ENCODE assay signal across 1 cellular context in the genomic region with DNA sequence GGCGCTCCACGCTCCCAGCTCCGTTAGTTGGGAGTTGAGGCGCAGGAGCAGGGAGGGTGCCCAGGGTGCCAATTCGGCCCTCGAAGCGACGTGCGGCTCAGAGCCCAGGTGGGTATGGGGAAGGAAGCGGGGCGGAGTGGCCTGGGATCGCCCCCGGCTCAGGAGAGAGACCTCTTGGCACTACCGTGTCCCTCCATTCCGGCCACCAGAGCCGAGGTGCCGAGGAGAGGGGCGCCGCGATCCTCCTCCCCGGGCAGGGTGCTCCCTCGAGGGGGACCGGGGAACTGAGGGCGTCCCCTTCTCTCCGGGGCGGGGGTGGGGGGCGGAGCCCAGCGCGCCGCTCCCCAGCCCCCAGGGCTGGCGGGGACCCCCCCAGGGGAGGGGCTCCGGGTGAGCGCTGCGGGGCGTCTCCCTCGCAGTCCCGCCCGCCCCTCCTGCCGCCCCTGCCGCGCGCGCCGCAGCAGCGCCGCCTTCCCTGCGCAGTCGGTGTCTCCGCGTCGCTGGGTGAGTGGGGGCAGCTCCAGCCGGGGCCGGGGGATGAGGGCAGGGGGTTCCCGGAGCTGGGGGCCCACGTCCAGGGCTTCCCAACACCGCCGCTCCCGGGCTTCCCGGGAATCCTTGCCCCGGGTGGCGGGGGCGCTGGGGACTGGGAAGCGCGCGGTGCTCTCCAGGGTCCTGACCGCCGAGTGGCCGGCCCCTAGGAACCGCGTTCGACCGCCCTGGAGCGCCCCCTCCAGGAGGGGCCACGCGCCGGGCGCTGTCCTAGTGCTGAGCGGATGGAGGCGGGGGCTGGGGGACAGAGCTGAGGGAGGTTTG.
TF ChIP-seq lines count a peak whose summit lies in the region.

TSS of gene HPCA (plus strand) at position 480 of the 816 bp plus-strand sequence. CDS start 2,408 bp downstream, outside the sequence.

TF ChIP-seq in K562, 482 proteins besides CTCF, POLR2A, EP300 and RAD21 (continued from another document and continues in another):
- TF ChIP-seq RREB1 (CRISPR knock-in tag; IDR thresholded peaks at IDR 0.05) = 0 out of 2 replicates have a peak, but pooled peaks have one; percentile 20
- no peak for TF ChIP-seq MEIS2 (IDR thresholded peaks at IDR 0.05; ENCODE audit: partially characterized antibody)
- TF ChIP-seq, protein P1, sequence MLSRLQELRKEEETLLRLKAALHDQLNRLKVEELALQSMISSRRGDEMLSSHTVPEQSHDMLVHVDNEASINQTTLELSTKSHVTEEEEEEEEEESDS (CRISPR knock-in tag; IDR thresholded peaks at IDR 0.05) = no peak
- no peak for TF ChIP-seq BCOR (IDR thresholded peaks at IDR 0.05)
- peak; percentile 88 for TF ChIP-seq ZNF175 (CRISPR knock-in tag; IDR thresholded peaks at IDR 0.05; ENCODE audit: low read depth)
- no peak for TF ChIP-seq FOXK2 (conservative IDR thresholded peaks at IDR 0.05 in 1 of 2, IDR thresholded peaks at IDR 0.05 in 1 of 2; ENCODE audit: low read depth in 2 of 2)
- no peak for TF ChIP-seq CCAR2 (IDR thresholded peaks at IDR 0.05; ENCODE audit: low read depth, low read length)
- TF ChIP-seq GATAD2B (IDR thresholded peaks at IDR 0.05; ENCODE audit: borderline replicate concordance) = no peak; the same call in 1 of the 2 replicates
- no peak for TF ChIP-seq C11orf30 (IDR thresholded peaks at IDR 0.05; ENCODE audit: low read depth)
- TF ChIP-seq SNIP1 (IDR thresholded peaks at IDR 0.05; ENCODE audit: low read depth) = no peak
- TF ChIP-seq AFF4 (CRISPR knock-in tag; IDR thresholded peaks at IDR 0.05) = peak; percentile 100
- TF ChIP-seq NONO (IDR thresholded peaks at IDR 0.05; ENCODE audit: low read depth in 2 of 2, low read length in 1 of 2) = peak in 1 of 2 experiments; percentile 46; a peak in 1 of 4 replicates
- TF ChIP-seq, protein P2, sequence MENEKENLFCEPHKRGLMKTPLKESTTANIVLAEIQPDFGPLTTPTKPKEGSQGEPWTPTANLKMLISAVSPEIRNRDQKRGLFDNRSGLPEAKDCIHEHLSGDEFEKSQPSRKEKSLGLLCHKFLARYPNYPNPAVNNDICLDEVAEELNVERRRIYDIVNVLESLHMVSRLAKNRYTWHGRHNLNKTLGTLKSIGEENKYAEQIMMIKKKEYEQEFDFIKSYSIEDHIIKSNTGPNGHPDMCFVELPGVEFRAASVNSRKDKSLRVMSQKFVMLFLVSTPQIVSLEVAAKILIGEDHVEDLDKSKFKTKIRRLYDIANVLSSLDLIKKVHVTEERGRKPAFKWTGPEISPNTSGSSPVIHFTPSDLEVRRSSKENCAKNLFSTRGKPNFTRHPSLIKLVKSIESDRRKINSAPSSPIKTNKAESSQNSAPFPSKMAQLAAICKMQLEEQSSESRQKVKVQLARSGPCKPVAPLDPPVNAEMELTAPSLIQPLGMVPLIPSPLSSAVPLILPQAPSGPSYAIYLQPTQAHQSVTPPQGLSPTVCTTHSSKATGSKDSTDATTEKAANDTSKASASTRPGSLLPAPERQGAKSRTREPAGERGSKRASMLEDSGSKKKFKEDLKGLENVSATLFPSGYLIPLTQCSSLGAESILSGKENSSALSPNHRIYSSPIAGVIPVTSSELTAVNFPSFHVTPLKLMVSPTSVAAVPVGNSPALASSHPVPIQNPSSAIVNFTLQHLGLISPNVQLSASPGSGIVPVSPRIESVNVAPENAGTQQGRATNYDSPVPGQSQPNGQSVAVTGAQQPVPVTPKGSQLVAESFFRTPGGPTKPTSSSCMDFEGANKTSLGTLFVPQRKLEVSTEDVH (IDR thresholded peaks at IDR 0.05; ENCODE audit: low read depth, partially characterized antibody) = no peak
- no peak for TF ChIP-seq ZNF695 (CRISPR knock-in tag; IDR thresholded peaks at IDR 0.05)
- peak; percentile 44 for TF ChIP-seq JUND (IDR thresholded peaks at IDR 0.05; ENCODE audit: borderline replicate concordance, low read depth, low read length)
- no peak; the same call in 2 of the 3 replicates for TF ChIP-seq JUND (tag; IDR thresholded peaks at IDR 0.05; ENCODE audit: borderline replicate concordance, low read depth, low read length)
- peak; percentile 37; the same call in 1 of the 2 replicates for TF ChIP-seq ZNF23 (CRISPR knock-in tag; IDR thresholded peaks at IDR 0.05)
- TF ChIP-seq PHF8 (IDR thresholded peaks at IDR 0.05; ENCODE audit: borderline replicate concordance, low read length) = no peak
- TF ChIP-seq, protein P3, sequence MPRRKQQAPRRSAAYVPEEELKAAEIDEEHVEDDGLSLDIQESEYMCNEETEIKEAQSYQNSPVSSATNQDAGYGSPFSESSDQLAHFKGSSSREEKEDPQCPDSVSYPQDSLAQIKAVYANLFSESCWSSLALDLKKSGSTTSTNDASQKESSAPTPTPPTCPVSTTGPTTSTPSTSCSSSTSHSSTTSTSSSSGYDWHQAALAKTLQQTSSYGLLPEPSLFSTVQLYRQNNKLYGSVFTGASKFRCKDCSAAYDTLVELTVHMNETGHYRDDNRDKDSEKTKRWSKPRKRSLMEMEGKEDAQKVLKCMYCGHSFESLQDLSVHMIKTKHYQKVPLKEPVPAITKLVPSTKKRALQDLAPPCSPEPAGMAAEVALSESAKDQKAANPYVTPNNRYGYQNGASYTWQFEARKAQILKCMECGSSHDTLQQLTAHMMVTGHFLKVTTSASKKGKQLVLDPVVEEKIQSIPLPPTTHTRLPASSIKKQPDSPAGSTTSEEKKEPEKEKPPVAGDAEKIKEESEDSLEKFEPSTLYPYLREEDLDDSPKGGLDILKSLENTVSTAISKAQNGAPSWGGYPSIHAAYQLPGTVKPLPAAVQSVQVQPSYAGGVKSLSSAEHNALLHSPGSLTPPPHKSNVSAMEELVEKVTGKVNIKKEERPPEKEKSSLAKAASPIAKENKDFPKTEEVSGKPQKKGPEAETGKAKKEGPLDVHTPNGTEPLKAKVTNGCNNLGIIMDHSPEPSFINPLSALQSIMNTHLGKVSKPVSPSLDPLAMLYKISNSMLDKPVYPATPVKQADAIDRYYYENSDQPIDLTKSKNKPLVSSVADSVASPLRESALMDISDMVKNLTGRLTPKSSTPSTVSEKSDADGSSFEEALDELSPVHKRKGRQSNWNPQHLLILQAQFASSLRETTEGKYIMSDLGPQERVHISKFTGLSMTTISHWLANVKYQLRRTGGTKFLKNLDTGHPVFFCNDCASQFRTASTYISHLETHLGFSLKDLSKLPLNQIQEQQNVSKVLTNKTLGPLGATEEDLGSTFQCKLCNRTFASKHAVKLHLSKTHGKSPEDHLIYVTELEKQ (CRISPR knock-in tag; IDR thresholded peaks at IDR 0.05) = 0 out of 2 replicates have a peak, but pooled peaks have one; percentile 23
- peak; percentile 88 for TF ChIP-seq ZNF584 (CRISPR knock-in tag; IDR thresholded peaks at IDR 0.05; ENCODE audit: low read depth)
- no peak for TF ChIP-seq TAF9B (IDR thresholded peaks at IDR 0.05; ENCODE audit: partially characterized antibody)
- peak; percentile 64 for TF ChIP-seq CCNT2 (IDR thresholded peaks at IDR 0.05; ENCODE audit: borderline replicate concordance, extremely low read depth, insufficient read length, low read depth, low read length)
- TF ChIP-seq ZNF384 (IDR thresholded peaks at IDR 0.05; ENCODE audit: low read depth, low read length) = no peak
- TF ChIP-seq ZNF41 (CRISPR knock-in tag; conservative IDR thresholded peaks at IDR 0.05) = 0 out of 2 replicates have a peak, but pooled peaks have one; percentile 54
- TF ChIP-seq E2F6 (IDR thresholded peaks at IDR 0.05; ENCODE audit: borderline replicate concordance in 1 of 2, extremely low read depth in 1 of 2, insufficient read depth in 1 of 2, insufficient read length in 1 of 2, low read depth in 1 of 2, low read length in 1 of 2, poor library complexity in 1 of 2, severe bottlenecking in 1 of 2) = peak in 1 of 2 experiments; percentile 45
- no peak for TF ChIP-seq HDAC6 (IDR thresholded peaks at IDR 0.05; ENCODE audit: low read depth, low read length)
- peak; percentile 87 for TF ChIP-seq CREM (IDR thresholded peaks at IDR 0.05; ENCODE audit: low read depth)
- TF ChIP-seq ZBTB12 (CRISPR knock-in tag; IDR thresholded peaks at IDR 0.05) = no peak; the same call in 1 of the 2 replicates
- TF ChIP-seq ZBTB8A (IDR thresholded peaks at IDR 0.05; ENCODE audit: partially characterized antibody) = no peak
- no peak for TF ChIP-seq ZNF3 (CRISPR knock-in tag; IDR thresholded peaks at IDR 0.05)
- no peak for TF ChIP-seq BMI1 (IDR thresholded peaks at IDR 0.05; ENCODE audit: low read length)
- peak; percentile 56; the same call in 1 of the 2 replicates for TF ChIP-seq CREB1 (IDR thresholded peaks at IDR 0.05)
- peak; percentile 92 for TF ChIP-seq CREB1 (CRISPR knock-in tag; IDR thresholded peaks at IDR 0.05)
- TF ChIP-seq, protein P4, sequence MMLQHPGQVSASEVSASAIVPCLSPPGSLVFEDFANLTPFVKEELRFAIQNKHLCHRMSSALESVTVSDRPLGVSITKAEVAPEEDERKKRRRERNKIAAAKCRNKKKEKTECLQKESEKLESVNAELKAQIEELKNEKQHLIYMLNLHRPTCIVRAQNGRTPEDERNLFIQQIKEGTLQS (IDR thresholded peaks at IDR 0.05) = no peak
- TF ChIP-seq, protein P4 (CRISPR knock-in tag; conservative IDR thresholded peaks at IDR 0.05) = peak; percentile 94
- TF ChIP-seq TFAM (CRISPR knock-in tag; conservative IDR thresholded peaks at IDR 0.05) = no peak
